ENCODE assay signal across 17 cellular contexts in genomic region chr2:193076995-193077394, GRCh38.
DNase-seq lines count a peak whose midpoint lies in the region; ATAC-seq and TF ChIP-seq lines count a peak whose summit lies in the region.
"Had no signal": no experiment of that assay in that cellular context is flagged by ENCODE, and none has a peak within 500 bp of the region (broad histone marks: within the 10 kb centered on the region; RNA-seq: fewer than 3 reads in every experiment).

No MANE protein-coding gene starts in this region.

- H3K27me3 Mint-ChIP-seq in natural killer cell treated with Interleukin-12 subunit alpha and Interleukin-12 subunit beta and Interleukin-15 and Interleukin-18, amount 100 ng/mL, for 72 hours: no peaks in the 10 kb centered on the region
- H3K27me3 Mint-ChIP-seq: B cell; CD4-positive, CD25-positive, alpha-beta regulatory T cell had no signal

- H3K27ac ChIP-seq in PC-3 (ENCODE audit: low read length) (no peak overlapping the region), mammary epithelial cell (ENCODE audit: insufficient read depth, low read depth, low read length) (no peak overlapping the region), foreskin keratinocyte (no peak overlapping the region)
- H3K27ac ChIP-seq: BLaER1, C4-2B had no signal

- ATAC-seq in PC-3 (peak; percentile 40), foreskin keratinocyte (peak; percentile 76)
- ATAC-seq in natural killer cell treated with Interleukin-12 subunit alpha and Interleukin-12 subunit beta and Interleukin-15 and Interleukin-18, amount 100 ng/mL, for 72 hours: no peak
- ATAC-seq: CD8-positive, alpha-beta T cell had no signal

- no peak overlapping the region for H3K27ac Mint-ChIP-seq in natural killer cell treated with Interleukin-12 subunit alpha and Interleukin-12 subunit beta and Interleukin-15 and Interleukin-18, amount 100 ng/mL, for 72 hours
- H3K27ac Mint-ChIP-seq: B cell; CD4-positive, CD25-positive, alpha-beta regulatory T cell; CD8-positive, alpha-beta T cell; HFFc6 had no signal

- DNase-seq in PC-3: no peak
- DNase-seq in mammary epithelial cell: peak; percentile 13
- DNase-seq in foreskin keratinocyte: peak; percentile 15 to 55
- no peak for DNase-seq in islet precursor cell
- DNase-seq in natural killer cell treated with Interleukin-12 subunit alpha and Interleukin-12 subunit beta and Interleukin-15 and Interleukin-18, amount 100 ng/mL, for 72 hours (ENCODE audit: low spot score): no peak
- no peak for DNase-seq in NCI-H2107 treated with DMSO at 0.1 percent for 48 hours (lab: John Stamatoyannopoulos, UW; ENCODE audit: unreplicated experiment)
- DNase-seq: Caco-2; CD4-positive, CD25-positive, alpha-beta regulatory T cell; CD8-positive, alpha-beta T cell; DMS153; DND-41; GOT3; HFFc6 had no signal

- dilution Hi-C loops in mammary epithelial cell (cut with HindIII; ENCODE audit: low sequenced_read_pairs): no loop called here

- H3F3A ChIP-seq in PC-3 (ENCODE audit: low read length, unreplicated experiment): no peaks in the 10 kb centered on the region

- no peak overlapping the region for H3K4me3 ChIP-seq in PC-3 (ENCODE audit: low read length)
- no peak overlapping the region for H3K4me3 ChIP-seq in mammary epithelial cell (replicated peaks in 1 of 3; ENCODE audit: insufficient read depth in 1 of 3, low read depth in 2 of 3, low read length in 3 of 3)
- H3K4me3 ChIP-seq: BLaER1, HAP-1 had no signal

- no peak for TF ChIP-seq CTCF in PC-3 (conservative IDR thresholded peaks at IDR 0.05; ENCODE audit: low read depth, low read length)
- TF ChIP-seq CTCF in mammary epithelial cell (conservative IDR thresholded peaks at IDR 0.05 in 1 of 2, IDR thresholded peaks at IDR 0.05 in 1 of 2; ENCODE audit: extremely low read depth in 1 of 2, insufficient read depth in 1 of 2, low read depth in 1 of 2, low read length in 2 of 2): no peak
- no peak for TF ChIP-seq CTCF in foreskin keratinocyte (conservative IDR thresholded peaks at IDR 0.05)

- BruUV-seq in PC-3 (replicated peaks; lab: Mats Ljungman, UMichigan) (no TSS peak), mammary epithelial cell (replicated peaks; lab: Mats Ljungman, UMichigan) (no TSS peak)

- H3K36me3 Mint-ChIP-seq in natural killer cell treated with Interleukin-12 subunit alpha and Interleukin-12 subunit beta and Interleukin-15 and Interleukin-18, amount 100 ng/mL, for 72 hours: no peaks in the 10 kb centered on the region
- H3K36me3 Mint-ChIP-seq: CD4-positive, CD25-positive, alpha-beta regulatory T cell; CD8-positive, alpha-beta T cell had no signal

- H3K27me3 ChIP-seq in PC-3 (ENCODE audit: low read length) (no peaks in the 10 kb centered on the region), mammary epithelial cell (ENCODE audit: insufficient read depth, low read length) (no peaks in the 10 kb centered on the region), foreskin keratinocyte (no peaks in the 10 kb centered on the region)
- H3K27me3 ChIP-seq: BLaER1 had no signal

- CTCF ChIA-PET in PC-3 (lab: Charles Lee): no interaction called here
- CTCF ChIA-PET in mammary epithelial cell (lab: Charles Lee; ENCODE audit: low non-redundant PET): no interaction called here

- no peak overlapping the region for H2AFZ ChIP-seq in PC-3 (ENCODE audit: low read length)
- no peak overlapping the region for H2AFZ ChIP-seq in mammary epithelial cell (ENCODE audit: low read depth, low read length)

- H3K4me3 Mint-ChIP-seq in natural killer cell treated with Interleukin-12 subunit alpha and Interleukin-12 subunit beta and Interleukin-15 and Interleukin-18, amount 100 ng/mL, for 72 hours: no peak overlapping the region
- H3K4me3 Mint-ChIP-seq: B cell; CD4-positive, CD25-positive, alpha-beta regulatory T cell; CD8-positive, alpha-beta T cell; HFFc6 had no signal

- H3K4me1 Mint-ChIP-seq in natural killer cell treated with Interleukin-12 subunit alpha and Interleukin-12 subunit beta and Interleukin-15 and Interleukin-18, amount 100 ng/mL, for 72 hours (ENCODE audit: low read depth in 2 of 2): no peaks in the 10 kb centered on the region
- H3K4me1 Mint-ChIP-seq: B cell; CD4-positive, CD25-positive, alpha-beta regulatory T cell had no signal

- intact Hi-C loops in PC-3 (cut with micrococcal nuclease) (no loop called here), mammary epithelial cell (cut with micrococcal nuclease) (no loop called here)

- peaks cover 11% of the 10 kb centered on the region for H3K9me3 Mint-ChIP-seq in natural killer cell treated with Interleukin-12 subunit alpha and Interleukin-12 subunit beta and Interleukin-15 and Interleukin-18, amount 100 ng/mL, for 72 hours

- no peaks in the 10 kb centered on the region for H3K9me2 ChIP-seq in PC-3 (replicated peaks; ENCODE audit: low read length)

- H4K20me1 ChIP-seq in PC-3 (ENCODE audit: low read length) (no peaks in the 10 kb centered on the region), mammary epithelial cell (ENCODE audit: insufficient read depth, low read length) (no peaks in the 10 kb centered on the region)
- H4K20me1 ChIP-seq: BLaER1 had no signal

- H3K4me2 ChIP-seq in PC-3 (ENCODE audit: low read length) (no peak overlapping the region), mammary epithelial cell (ENCODE audit: insufficient read depth, low read depth, low read length) (no peak overlapping the region)
- H3K4me2 ChIP-seq: BLaER1 had no signal

- in situ Hi-C loops in mammary epithelial cell (cut with MboI; ENCODE audit: low sequenced_read_pairs in 2 of 2): no loop called here

- POLR2A ChIA-PET in PC-3 (lab: Charles Lee; ENCODE audit: unreplicated experiment): no interaction called here

- H3K9ac ChIP-seq in PC-3 (ENCODE audit: low read length) (no peak overlapping the region), mammary epithelial cell (ENCODE audit: insufficient read depth, low read length) (no peak overlapping the region)
- H3K9ac ChIP-seq: BLaER1 had no signal

- H3K9me3 ChIP-seq in PC-3 (ENCODE audit: low read length) (no peaks in the 10 kb centered on the region), mammary epithelial cell (replicated peaks; ENCODE audit: insufficient read depth, low read length) (no peaks in the 10 kb centered on the region)
- H3K9me3 ChIP-seq: BLaER1, Caco-2, HAP-1 had no signal

- no peaks in the 10 kb centered on the region for H3K36me3 ChIP-seq in PC-3 (ENCODE audit: low read depth, low read length)
- H3K36me3 ChIP-seq in mammary epithelial cell (ENCODE audit: insufficient read depth, low read length): no peaks in the 10 kb centered on the region
- H3K36me3 ChIP-seq: BLaER1, HAP-1 had no signal

- H3K79me2 ChIP-seq in PC-3 (ENCODE audit: low read length) (no peaks in the 10 kb centered on the region), mammary epithelial cell (ENCODE audit: insufficient read depth, low read length) (no peaks in the 10 kb centered on the region)

- H3K4me1 ChIP-seq in PC-3 (ENCODE audit: insufficient read depth, low read length): no peaks in the 10 kb centered on the region
- no peaks in the 10 kb centered on the region for H3K4me1 ChIP-seq in mammary epithelial cell (ENCODE audit: insufficient read depth, low read length)
- H3K4me1 ChIP-seq in foreskin keratinocyte: no peaks in the 10 kb centered on the region
- H3K4me1 ChIP-seq: BLaER1, Caco-2 had no signal

Comparison
In these comparisons a context has a peak if more than half of its experiments do, and no peak if none do; other contexts are left out.
1. ATAC-seq: peak in PC-3 (single experiment) and foreskin keratinocyte (single experiment); none in natural killer cell treated with Interleukin-12 subunit alpha and Interleukin-12 subunit beta and Interleukin-15 and Interleukin-18, amount 100 ng/mL, for 72 hours (0 of 2).
2. DNase-seq: peak in mammary epithelial cell (single experiment) and foreskin keratinocyte (2 of 2); none in PC-3 (single experiment), islet precursor cell (single experiment), natural killer cell treated with Interleukin-12 subunit alpha and Interleukin-12 subunit beta and Interleukin-15 and Interleukin-18, amount 100 ng/mL, for 72 hours (single experiment) and NCI-H2107 treated with DMSO at 0.1 percent for 48 hours (single experiment).